8 cellular contexts compared by ENCODE assay signal in genomic region chr3:107421170-107421792, GRCh38. TPM values are rescaled to one million over a fixed set of nuclear protein-coding genes. Genes with fewer than 3 reads are reported as not detected.
A peak's percentile ranks its signal among the peaks of the same experiment; 100 is the strongest.
DNase-seq lines count a peak whose midpoint lies in the region; ATAC-seq, FAIRE-seq and TF ChIP-seq lines count a peak whose summit lies in the region.

No MANE protein-coding gene starts in this region.

- H3K4me1 ChIP-seq in left ventricle myocardium inferior, result no peaks in the 10 kb centered on the region
- no peaks in the 10 kb centered on the region for H3K4me1 ChIP-seq in sigmoid colon

- WGBS in sigmoid colon, 2 donors, result 1% methylated on average over 4 of the region's 4 CpGs

- H3K27me3 ChIP-seq in left ventricle myocardium inferior (ENCODE audit: low read depth), result no peaks in the 10 kb centered on the region
- no peaks in the 10 kb centered on the region for H3K27me3 ChIP-seq in sigmoid colon

- peak; percentile 77 for TF ChIP-seq CTCF in D721Med (IDR thresholded peaks at IDR 0.05; ENCODE audit: insufficient read depth, missing control alignments)
- peak; percentile 85 for TF ChIP-seq CTCF in left ventricle myocardium inferior (IDR thresholded peaks at IDR 0.05; ENCODE audit: borderline replicate concordance)
- peak; percentile 38 to 81 (median 52) for TF ChIP-seq CTCF in sigmoid colon (IDR thresholded peaks at IDR 0.05)

- H3K9me3 ChIP-seq in left ventricle myocardium inferior (replicated peaks), result no peaks in the 10 kb centered on the region
- no peaks in the 10 kb centered on the region for H3K9me3 ChIP-seq in sigmoid colon

- peak; percentile 85 for FAIRE-seq in D721Med (lab: Jason Lieb, UNC)

- H3K27ac Mint-ChIP-seq in activated naive CD8-positive, alpha-beta T cell treated with anti-CD3 and anti-CD28 coated beads, Interleukin-2, amount 50 U/mL, for 24 hours, result no peak overlapping the region

- H3K4me3 Mint-ChIP-seq in activated naive CD8-positive, alpha-beta T cell treated with anti-CD3 and anti-CD28 coated beads, Interleukin-2, amount 50 U/mL, for 24 hours, result peak overlapping the region; percentile 48

- H3K9me3 Mint-ChIP-seq in activated naive CD8-positive, alpha-beta T cell treated with anti-CD3 and anti-CD28 coated beads, Interleukin-2, amount 50 U/mL, for 24 hours, result no peaks in the 10 kb centered on the region

- no peaks in the 10 kb centered on the region for H3K36me3 Mint-ChIP-seq in activated naive CD8-positive, alpha-beta T cell treated with anti-CD3 and anti-CD28 coated beads, Interleukin-2, amount 50 U/mL, for 24 hours (ENCODE audit: low read depth)

- TF ChIP-seq EP300 in sigmoid colon (IDR thresholded peaks at IDR 0.05), result no peak

- H3K27ac ChIP-seq in left ventricle myocardium inferior (replicated peaks), result no peak overlapping the region
- H3K27ac ChIP-seq in sigmoid colon, result no peak overlapping the region

- H3K4me3 ChIP-seq in left ventricle myocardium inferior (peak overlapping the region; percentile 55), sigmoid colon (peak overlapping the region in 3 of 4 donors; percentile 18 to 22 (median 19))

- peaks cover 2% of the 10 kb centered on the region for H3K4me1 Mint-ChIP-seq in activated naive CD8-positive, alpha-beta T cell treated with anti-CD3 and anti-CD28 coated beads, Interleukin-2, amount 50 U/mL, for 24 hours

- TF ChIP-seq POLR2A in sigmoid colon (IDR thresholded peaks at IDR 0.05), result no peak

- peak; percentile 88 for ATAC-seq in GM18909 (IDR thresholded peaks at IDR 0.05; ENCODE audit: poor library complexity, unreplicated experiment)
- ATAC-seq in HG03097 (IDR thresholded peaks at IDR 0.05; ENCODE audit: low FRiP score, unreplicated experiment), result peak; percentile 82
- peak; percentile 68 for ATAC-seq in activated naive CD8-positive, alpha-beta T cell treated with anti-CD3 and anti-CD28 coated beads, Interleukin-2, amount 50 U/mL, for 24 hours

- H3K36me3 ChIP-seq in left ventricle myocardium inferior (no peaks in the 10 kb centered on the region), sigmoid colon (no peaks in the 10 kb centered on the region)

- DNase-seq in D721Med (ENCODE audit: insufficient read length, low spot score) (no peak), NCI-H226 (peak; percentile 39), left ventricle myocardium inferior (no peak), sigmoid colon (no peak), 8988T (no peak)
- no peak for DNase-seq in activated naive CD8-positive, alpha-beta T cell treated with anti-CD3 and anti-CD28 coated beads, Interleukin-2, amount 50 U/mL, for 24 hours

- intact Hi-C loops in left ventricle myocardium inferior (cut with micrococcal nuclease) (loop anchor here (2.0 to 10.0 kb wide), 2 partner anchors 146 to 184 kb away; no protein-coding TSS in a partner anchor), sigmoid colon (cut with DNase I) (loop anchor here (2.0 to 10.0 kb wide), 2 partner anchors 148 to 804 kb away; partner anchors contain the start of gene IFT57)

- H3K27me3 Mint-ChIP-seq in activated naive CD8-positive, alpha-beta T cell treated with anti-CD3 and anti-CD28 coated beads, Interleukin-2, amount 50 U/mL, for 24 hours, result peaks cover 3% of the 10 kb centered on the region

RNA-seq across cellular contexts. Expression of gene CCDC54, which starts 44.0 kb away (rescaled TPM):
- total RNA-seq in left ventricle myocardium inferior (not detected), sigmoid colon (not detected)
- polyA plus RNA-seq in sigmoid colon, result not detected
